Comparison of ENCODE assay signal across 1 cellular context in the genomic region with DNA sequence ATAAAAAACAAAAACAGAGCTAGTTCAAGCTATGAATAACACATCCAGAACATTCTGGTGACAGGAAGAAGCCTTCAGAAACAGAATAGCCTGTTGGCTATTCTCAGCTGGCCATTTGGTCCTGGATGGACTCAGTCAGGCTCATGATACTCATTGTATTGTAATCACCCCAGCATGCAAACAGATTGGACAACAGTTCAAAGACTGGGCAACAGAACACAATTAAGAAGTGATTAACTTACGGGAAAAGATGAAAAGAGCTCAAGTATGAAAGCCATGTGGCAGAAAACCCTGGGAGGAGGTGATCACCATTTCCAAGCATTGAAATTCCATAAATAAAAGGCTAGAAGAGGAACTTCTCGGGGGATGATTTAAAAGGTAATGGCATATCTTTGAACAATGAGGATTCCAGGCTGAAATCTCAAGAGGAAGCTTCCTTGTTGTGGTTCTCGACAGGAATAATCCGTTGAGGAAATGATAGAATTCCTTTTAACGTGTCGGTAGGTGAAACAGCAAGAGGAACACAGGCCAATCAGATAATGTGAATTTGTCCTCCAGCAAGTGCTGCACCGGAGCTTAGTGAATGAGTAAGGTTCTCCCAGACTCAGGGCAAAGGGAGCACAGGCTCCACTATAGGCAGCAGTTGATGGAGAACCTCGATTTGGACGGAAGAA.
TF ChIP-seq lines count a peak whose summit lies in the region.

No MANE protein-coding gene starts in this region.

TF ChIP-seq in H1, 55 proteins besides CTCF, POLR2A, EP300 and RAD21 (continued from another document):
- TF ChIP-seq JUN (IDR thresholded peaks at IDR 0.05; ENCODE audit: low read depth, low read length), result no peak
- TF ChIP-seq, protein P1, sequence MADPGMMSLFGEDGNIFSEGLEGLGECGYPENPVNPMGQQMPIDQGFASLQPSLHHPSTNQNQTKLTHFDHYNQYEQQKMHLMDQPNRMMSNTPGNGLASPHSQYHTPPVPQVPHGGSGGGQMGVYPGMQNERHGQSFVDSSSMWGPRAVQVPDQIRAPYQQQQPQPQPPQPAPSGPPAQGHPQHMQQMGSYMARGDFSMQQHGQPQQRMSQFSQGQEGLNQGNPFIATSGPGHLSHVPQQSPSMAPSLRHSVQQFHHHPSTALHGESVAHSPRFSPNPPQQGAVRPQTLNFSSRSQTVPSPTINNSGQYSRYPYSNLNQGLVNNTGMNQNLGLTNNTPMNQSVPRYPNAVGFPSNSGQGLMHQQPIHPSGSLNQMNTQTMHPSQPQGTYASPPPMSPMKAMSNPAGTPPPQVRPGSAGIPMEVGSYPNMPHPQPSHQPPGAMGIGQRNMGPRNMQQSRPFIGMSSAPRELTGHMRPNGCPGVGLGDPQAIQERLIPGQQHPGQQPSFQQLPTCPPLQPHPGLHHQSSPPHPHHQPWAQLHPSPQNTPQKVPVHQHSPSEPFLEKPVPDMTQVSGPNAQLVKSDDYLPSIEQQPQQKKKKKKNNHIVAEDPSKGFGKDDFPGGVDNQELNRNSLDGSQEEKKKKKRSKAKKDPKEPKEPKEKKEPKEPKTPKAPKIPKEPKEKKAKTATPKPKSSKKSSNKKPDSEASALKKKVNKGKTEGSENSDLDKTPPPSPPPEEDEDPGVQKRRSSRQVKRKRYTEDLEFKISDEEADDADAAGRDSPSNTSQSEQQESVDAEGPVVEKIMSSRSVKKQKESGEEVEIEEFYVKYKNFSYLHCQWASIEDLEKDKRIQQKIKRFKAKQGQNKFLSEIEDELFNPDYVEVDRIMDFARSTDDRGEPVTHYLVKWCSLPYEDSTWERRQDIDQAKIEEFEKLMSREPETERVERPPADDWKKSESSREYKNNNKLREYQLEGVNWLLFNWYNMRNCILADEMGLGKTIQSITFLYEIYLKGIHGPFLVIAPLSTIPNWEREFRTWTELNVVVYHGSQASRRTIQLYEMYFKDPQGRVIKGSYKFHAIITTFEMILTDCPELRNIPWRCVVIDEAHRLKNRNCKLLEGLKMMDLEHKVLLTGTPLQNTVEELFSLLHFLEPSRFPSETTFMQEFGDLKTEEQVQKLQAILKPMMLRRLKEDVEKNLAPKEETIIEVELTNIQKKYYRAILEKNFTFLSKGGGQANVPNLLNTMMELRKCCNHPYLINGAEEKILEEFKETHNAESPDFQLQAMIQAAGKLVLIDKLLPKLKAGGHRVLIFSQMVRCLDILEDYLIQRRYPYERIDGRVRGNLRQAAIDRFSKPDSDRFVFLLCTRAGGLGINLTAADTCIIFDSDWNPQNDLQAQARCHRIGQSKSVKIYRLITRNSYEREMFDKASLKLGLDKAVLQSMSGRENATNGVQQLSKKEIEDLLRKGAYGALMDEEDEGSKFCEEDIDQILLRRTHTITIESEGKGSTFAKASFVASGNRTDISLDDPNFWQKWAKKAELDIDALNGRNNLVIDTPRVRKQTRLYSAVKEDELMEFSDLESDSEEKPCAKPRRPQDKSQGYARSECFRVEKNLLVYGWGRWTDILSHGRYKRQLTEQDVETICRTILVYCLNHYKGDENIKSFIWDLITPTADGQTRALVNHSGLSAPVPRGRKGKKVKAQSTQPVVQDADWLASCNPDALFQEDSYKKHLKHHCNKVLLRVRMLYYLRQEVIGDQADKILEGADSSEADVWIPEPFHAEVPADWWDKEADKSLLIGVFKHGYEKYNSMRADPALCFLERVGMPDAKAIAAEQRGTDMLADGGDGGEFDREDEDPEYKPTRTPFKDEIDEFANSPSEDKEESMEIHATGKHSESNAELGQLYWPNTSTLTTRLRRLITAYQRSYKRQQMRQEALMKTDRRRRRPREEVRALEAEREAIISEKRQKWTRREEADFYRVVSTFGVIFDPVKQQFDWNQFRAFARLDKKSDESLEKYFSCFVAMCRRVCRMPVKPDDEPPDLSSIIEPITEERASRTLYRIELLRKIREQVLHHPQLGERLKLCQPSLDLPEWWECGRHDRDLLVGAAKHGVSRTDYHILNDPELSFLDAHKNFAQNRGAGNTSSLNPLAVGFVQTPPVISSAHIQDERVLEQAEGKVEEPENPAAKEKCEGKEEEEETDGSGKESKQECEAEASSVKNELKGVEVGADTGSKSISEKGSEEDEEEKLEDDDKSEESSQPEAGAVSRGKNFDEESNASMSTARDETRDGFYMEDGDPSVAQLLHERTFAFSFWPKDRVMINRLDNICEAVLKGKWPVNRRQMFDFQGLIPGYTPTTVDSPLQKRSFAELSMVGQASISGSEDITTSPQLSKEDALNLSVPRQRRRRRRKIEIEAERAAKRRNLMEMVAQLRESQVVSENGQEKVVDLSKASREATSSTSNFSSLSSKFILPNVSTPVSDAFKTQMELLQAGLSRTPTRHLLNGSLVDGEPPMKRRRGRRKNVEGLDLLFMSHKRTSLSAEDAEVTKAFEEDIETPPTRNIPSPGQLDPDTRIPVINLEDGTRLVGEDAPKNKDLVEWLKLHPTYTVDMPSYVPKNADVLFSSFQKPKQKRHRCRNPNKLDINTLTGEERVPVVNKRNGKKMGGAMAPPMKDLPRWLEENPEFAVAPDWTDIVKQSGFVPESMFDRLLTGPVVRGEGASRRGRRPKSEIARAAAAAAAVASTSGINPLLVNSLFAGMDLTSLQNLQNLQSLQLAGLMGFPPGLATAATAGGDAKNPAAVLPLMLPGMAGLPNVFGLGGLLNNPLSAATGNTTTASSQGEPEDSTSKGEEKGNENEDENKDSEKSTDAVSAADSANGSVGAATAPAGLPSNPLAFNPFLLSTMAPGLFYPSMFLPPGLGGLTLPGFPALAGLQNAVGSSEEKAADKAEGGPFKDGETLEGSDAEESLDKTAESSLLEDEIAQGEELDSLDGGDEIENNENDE (IDR thresholded peaks at IDR 0.05; ENCODE audit: insufficient replicate concordance, low read length), result no peak
